In the genomic region with DNA sequence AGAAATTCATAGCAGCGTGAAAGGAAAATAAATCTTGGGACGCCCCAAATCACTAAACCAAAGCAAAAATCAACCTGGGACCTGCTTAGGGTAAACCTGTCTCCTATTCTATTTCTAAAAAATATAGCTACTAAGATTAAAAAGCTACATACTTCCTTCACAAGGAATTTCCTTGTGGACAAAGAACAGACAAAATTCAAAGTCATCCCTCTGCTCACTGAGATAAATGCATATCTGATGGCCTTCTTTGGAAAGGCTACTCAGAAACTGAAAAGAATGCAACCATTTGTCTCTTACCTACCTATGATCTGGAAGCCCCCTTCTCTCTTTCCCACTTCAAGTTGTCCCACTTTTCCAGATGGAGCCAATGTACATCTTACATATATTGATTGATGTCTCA, we compare ENCODE assay signal across 35 cellular contexts.
"Had no signal": no experiment of that assay in that cellular context is flagged by ENCODE, and none has a peak within 500 bp of the region (broad histone marks: within the 10 kb centered on the region; RNA-seq: fewer than 3 reads in every experiment).

No MANE protein-coding gene starts in this region.

- DNase-seq: activated effector memory CD4-positive, alpha-beta T cell treated with anti-CD3 and anti-CD28 coated beads, Interleukin-2, amount 50 U/mL, for 16 hours; activated effector memory CD4-positive, alpha-beta T cell treated with Interleukin-2 at 50 U/mL for 16 hours; activated gamma-delta T cell; activated gamma-delta T cell treated with Interleukin-2 at 50 U/mL for 16 hours; activated naive CD4-positive, alpha-beta T cell; activated naive CD4-positive, alpha-beta T cell treated with anti-CD3 and anti-CD28 coated beads for 36 hours; activated naive CD4-positive, alpha-beta T cell treated with anti-CD3 and anti-CD28 coated beads, Interleukin-2, amount 10 ng/mL, durations not matched to agents 7 days and 5 days; activated naive CD4-positive, alpha-beta T cell treated with anti-CD3 and anti-CD28 coated beads, Interleukin-2, amount 50 U/mL, for 16 hours; activated naive CD4-positive, alpha-beta T cell treated with Interleukin-2 at 50 U/mL for 16 hours; activated naive CD8-positive, alpha-beta T cell treated with anti-CD3 and anti-CD28 coated beads for 36 hours; activated naive CD8-positive, alpha-beta T cell treated with anti-CD3 and anti-CD28 coated beads, Interleukin-2, amount 10 ng/mL, durations not matched to agents 7 days and 5 days; activated naive CD8-positive, alpha-beta T cell treated with anti-CD3 and anti-CD28 coated beads, Interleukin-2, amount 50 U/mL, for 24 hours; activated T-cell treated with anti-CD3 and anti-CD28 coated beads for 4 hours; activated T-cell treated with anti-CD3 and anti-CD28 coated beads, Interleukin-2, amount 50 U/mL, for 1 hour; activated T-cell treated with anti-CD3 and anti-CD28 coated beads, Interleukin-2, amount 50 U/mL, for 24 hours; activated T-cell treated with anti-CD3 and anti-CD28 coated beads, Interleukin-2, amount 50 U/mL, for 4 hours; activated T-cell treated with anti-CD3 and anti-CD28 coated beads, Interleukin-2, amount 50 U/mL, for 48 hours; activated T-cell treated with anti-CD3 and anti-CD28 coated beads, Interleukin-2, amount 50 U/mL, for 72 hours; adrenal gland; amniotic stem cell; amygdala; anterior cingulate cortex; aorta; body of pancreas; brain microvascular endothelial cell; caudate nucleus; central memory CD4-positive, alpha-beta T cell; cerebellar nuclear complex had no signal

- H3K36me3 ChIP-seq: adrenal gland, ascending aorta, brain microvascular endothelial cell, breast epithelium, cardiac muscle cell had no signal

- FAIRE-seq: astrocyte, bronchial epithelial cell had no signal

- H3K4me3 ChIP-seq: adrenal gland, ascending aorta, body of pancreas, breast epithelium, cardiac muscle cell had no signal

- H3K9me3 ChIP-seq: body of pancreas had no signal

- H3K27me3 ChIP-seq: adrenal gland, ascending aorta, body of pancreas, brain microvascular endothelial cell, breast epithelium, cardiac muscle cell had no signal

- H3K4me1 ChIP-seq: adrenal gland, ascending aorta, body of pancreas, breast epithelium had no signal

- H3K27ac ChIP-seq: adrenal gland, ascending aorta, body of pancreas, brain microvascular endothelial cell, breast epithelium, cardiac muscle cell had no signal

- ATAC-seq: activated naive CD4-positive, alpha-beta T cell treated with anti-CD3 and anti-CD28 coated beads, Interleukin-2, amount 50 U/mL, for 72 hours; activated naive CD8-positive, alpha-beta T cell treated with anti-CD3 and anti-CD28 coated beads, Interleukin-2, amount 50 U/mL, for 24 hours; activated T-cell treated with anti-CD3 and anti-CD28 coated beads, Interleukin-2, amount 50 U/mL, for 4 hours; activated T-cell treated with anti-CD3 and anti-CD28 coated beads, Interleukin-2, amount 50 U/mL, for 72 hours; activated T-helper 17 cell treated with anti-CD3 and anti-CD28 coated beads, Interleukin-2, amount 50 U/mL, for 72 hours; body of pancreas had no signal
